9 cellular contexts compared by ENCODE assay signal in genomic region chr10:79149345-79149661, GRCh38.
DNase-seq lines count a peak whose midpoint lies in the region; ATAC-seq, FAIRE-seq and TF ChIP-seq lines count a peak whose summit lies in the region.
"Had no signal": no experiment of that assay in that cellular context is flagged by ENCODE, and none has a peak within 500 bp of the region (broad histone marks: within the 10 kb centered on the region; RNA-seq: fewer than 3 reads in every experiment).

No MANE protein-coding gene starts in this region.

- WGBS in GM23248 (ENCODE audit: low coverage in 1 of 2, low lambda C conversion rate in 2 of 2, missing lambda C conversion rate in 2 of 2), 2 experiments: 97 to 100% methylated on average over 3 of the region's 3 CpGs
- 67 to 74% (median 69%) methylated on average over 2 to 3 of the region's 3 CpGs; no CpG with 5 or more reads in 1 of the 4 donors for WGBS in adrenal gland, 4 donors
- 97% methylated on average over 3 of the region's 3 CpGs for WGBS in smooth muscle cell (ENCODE audit: low lambda C conversion rate)

- H3K79me2 ChIP-seq in GM23248 (ENCODE audit: insufficient read depth): peaks cover 48% of the 10 kb centered on the region
- H3K79me2 ChIP-seq in smooth muscle cell (ENCODE audit: low read depth): peaks cover 37% of the 10 kb centered on the region

- H3F3A ChIP-seq in GM23248 (ENCODE audit: insufficient read depth) (peaks cover 66% of the 10 kb centered on the region), smooth muscle cell (ENCODE audit: low read depth) (peaks cover 15% of the 10 kb centered on the region)

- FAIRE-seq in urothelium cell line (lab: Jason Lieb, UNC): no peak

- H3K27me3 ChIP-seq in GM23248 (replicated peaks; ENCODE audit: insufficient read depth): no peaks in the 10 kb centered on the region
- H3K27me3 ChIP-seq in adrenal gland: no peaks in the 10 kb centered on the region
- H3K27me3 ChIP-seq in left lung: no peaks in the 10 kb centered on the region
- H3K27me3 ChIP-seq in smooth muscle cell (ENCODE audit: low read depth): no peaks in the 10 kb centered on the region
- H3K27me3 ChIP-seq: MG63 had no signal

- no peak for TF ChIP-seq POLR2A in adrenal gland (IDR thresholded peaks at IDR 0.05)

- TF ChIP-seq CTCF in adrenal gland (IDR thresholded peaks at IDR 0.05) (no peak), left lung (IDR thresholded peaks at IDR 0.05) (no peak), smooth muscle cell (IDR thresholded peaks at IDR 0.05; ENCODE audit: borderline replicate concordance, insufficient read depth, poor library complexity, severe bottlenecking) (no peak)

- in situ Hi-C loops in GM23248 (cut with MboI): no loop called here

- H3K36me3 ChIP-seq in GM23248 (ENCODE audit: low read depth) (no peaks in the 10 kb centered on the region; the same call in 1 of the 2 replicates), adrenal gland (replicated peaks in 1 of 2) (no peaks in the 10 kb centered on the region), left lung (no peaks in the 10 kb centered on the region), smooth muscle cell (ENCODE audit: low read depth) (no peaks in the 10 kb centered on the region)

- H3K4me1 ChIP-seq in GM23248 (ENCODE audit: insufficient read depth) (peaks cover 70% of the 10 kb centered on the region), adrenal gland (replicated peaks in 1 of 2) (peaks cover 86 to 100% of the 10 kb centered on the region in 2 donors), left lung (peaks cover 68 to 97% of the 10 kb centered on the region in 2 donors), smooth muscle cell (ENCODE audit: low read depth) (peaks cover 35% of the 10 kb centered on the region)

- no peak for DNase-seq in GM23248
- no peak for DNase-seq in adrenal gland
- DNase-seq in left lung: no peak
- DNase-seq in smooth muscle cell (lab: John Stamatoyannopoulos, UW; ENCODE audit: unreplicated experiment): no peak
- DNase-seq in urothelium cell line (ENCODE audit: low spot score): no peak
- no peak for DNase-seq in SIG-M5 treated with dmso at 0.1 percent for 504 hours (lab: John Stamatoyannopoulos, UW; ENCODE audit: unreplicated experiment)

- peak overlapping the region; percentile 85 for H3K9ac ChIP-seq in GM23248
- H3K9ac ChIP-seq in smooth muscle cell (ENCODE audit: low read depth): peak overlapping the region; percentile 73

- H3K4me3 ChIP-seq in GM23248 (peak overlapping the region; percentile 17; the same call in 1 of the 2 replicates), adrenal gland (no peak overlapping the region), left lung (no peak overlapping the region), smooth muscle cell (no peak overlapping the region)
- H3K4me3 ChIP-seq: MG63 had no signal

- H3K9me2 ChIP-seq in GM23248 (ENCODE audit: insufficient read depth): no peaks in the 10 kb centered on the region

- H3K9me3 ChIP-seq in GM23248 (ENCODE audit: low read depth) (no peaks in the 10 kb centered on the region), adrenal gland (replicated peaks in 1 of 3) (no peaks in the 10 kb centered on the region), left lung (no peaks in the 10 kb centered on the region), smooth muscle cell (replicated peaks; ENCODE audit: low read depth) (no peaks in the 10 kb centered on the region)
- H3K9me3 ChIP-seq: MG63 had no signal

- intact Hi-C loops in adrenal gland (cut with DNase I) (no loop called here), left lung (cut with DNase I) (loop anchor here in 1 of 2 donors (10.0 kb wide), 1 partner anchor 75 kb away; no protein-coding TSS in a partner anchor)

- peak overlapping the region; percentile 58 for H3K4me2 ChIP-seq in GM23248 (ENCODE audit: unreplicated experiment)
- peak overlapping the region; percentile 53 for H3K4me2 ChIP-seq in smooth muscle cell

- H3K27ac ChIP-seq in GM23248 (peak overlapping the region; percentile 99), adrenal gland (peak overlapping the region; percentile 79 to 96 (median 89)), left lung (peak overlapping the region; percentile 87 to 88), smooth muscle cell (ENCODE audit: low read depth) (peak overlapping the region; percentile 100)

- no peak overlapping the region for H2AFZ ChIP-seq in GM23248
- H2AFZ ChIP-seq in smooth muscle cell (ENCODE audit: low read depth): no peak overlapping the region

- ATAC-seq in left lung (no peak), HG03439 (IDR thresholded peaks at IDR 0.05; ENCODE audit: unreplicated experiment) (no peak), HG03135 (IDR thresholded peaks at IDR 0.05; ENCODE audit: unreplicated experiment) (no peak)

- no peaks in the 10 kb centered on the region for H4K20me1 ChIP-seq in GM23248 (ENCODE audit: insufficient read depth)
- H4K20me1 ChIP-seq in smooth muscle cell (ENCODE audit: low read depth): peaks cover 13% of the 10 kb centered on the region
